15 cellular contexts compared by ENCODE assay signal in genomic region chr4:120683902-120684540, GRCh38.
"Had no signal": no experiment of that assay in that cellular context is flagged by ENCODE, and none has a peak within 500 bp of the region (broad histone marks: within the 10 kb centered on the region; RNA-seq: fewer than 3 reads in every experiment).

No MANE protein-coding gene starts in this region.

- H3K4me3 ChIP-seq: psoas muscle, testis had no signal

- H3K27me3 ChIP-seq: testis had no signal

- H3K27ac Mint-ChIP-seq: activated naive CD8-positive, alpha-beta T cell treated with anti-CD3 and anti-CD28 coated beads, Interleukin-2, amount 10 ng/mL, durations not matched to agents 7 days and 5 days; nephron progenitor cell; stimulated activated naive CD8-positive, alpha-beta T cell treated with anti-CD3 and anti-CD28 coated beads, Interleukin-15, amount 100 ng/mL, for 72 hours; T-cell had no signal

- H3K4me3 Mint-ChIP-seq: activated naive CD8-positive, alpha-beta T cell treated with anti-CD3 and anti-CD28 coated beads, Interleukin-2, amount 10 ng/mL, durations not matched to agents 7 days and 5 days; activated T-cell treated with anti-CD3 and anti-CD28 coated beads, Interleukin-2, amount 50 U/mL, for 4 hours; nephron progenitor cell; stimulated activated naive CD8-positive, alpha-beta T cell treated with anti-CD3 and anti-CD28 coated beads, Interleukin-15, amount 100 ng/mL, for 72 hours; T-cell had no signal

- H3K4me1 ChIP-seq: psoas muscle, testis had no signal

- H3K27ac ChIP-seq: psoas muscle, testis had no signal

- DNase-seq: activated CD4-positive, alpha-beta T cell treated with anti-CD3 and anti-CD28 coated beads for 1 hour; activated CD4-positive, alpha-beta T cell treated with anti-CD3 and anti-CD28 coated beads, Interleukin-2, amount 50 U/mL, for 48 hours; activated gamma-delta T cell; activated naive CD8-positive, alpha-beta T cell treated with anti-CD3 and anti-CD28 coated beads, Interleukin-2, amount 10 ng/mL, durations not matched to agents 7 days and 5 days; activated T-cell treated with anti-CD3 and anti-CD28 coated beads, Interleukin-2, amount 50 U/mL, for 4 hours; aorta; hypothalamus; nephron progenitor cell; psoas muscle; stimulated activated CD4-positive, alpha-beta T cell treated with anti-CD3 and anti-CD28 coated beads, Interleukin-4, amount 100 ng/mL, for 24 hours; stimulated activated naive CD8-positive, alpha-beta T cell treated with anti-CD3 and anti-CD28 coated beads, Interleukin-15, amount 100 ng/mL, for 72 hours; T-cell; T1000; testis had no signal

- H3K27me3 Mint-ChIP-seq: stimulated activated naive CD8-positive, alpha-beta T cell treated with anti-CD3 and anti-CD28 coated beads, Interleukin-15, amount 100 ng/mL, for 72 hours had no signal

- H3K9me3 ChIP-seq: psoas muscle, testis had no signal

- H3K36me3 Mint-ChIP-seq: activated naive CD8-positive, alpha-beta T cell treated with anti-CD3 and anti-CD28 coated beads, Interleukin-2, amount 10 ng/mL, durations not matched to agents 7 days and 5 days; T-cell had no signal

- ATAC-seq: activated T-cell treated with anti-CD3 and anti-CD28 coated beads, Interleukin-2, amount 50 U/mL, for 4 hours; left lobe of liver; psoas muscle; stimulated activated naive CD8-positive, alpha-beta T cell treated with anti-CD3 and anti-CD28 coated beads, Interleukin-15, amount 100 ng/mL, for 72 hours; T-cell had no signal

- H3K9me3 Mint-ChIP-seq: activated T-cell treated with anti-CD3 and anti-CD28 coated beads, Interleukin-2, amount 50 U/mL, for 4 hours; nephron progenitor cell; stimulated activated naive CD8-positive, alpha-beta T cell treated with anti-CD3 and anti-CD28 coated beads, Interleukin-15, amount 100 ng/mL, for 72 hours; T-cell had no signal

- H3K4me1 Mint-ChIP-seq: activated naive CD8-positive, alpha-beta T cell treated with anti-CD3 and anti-CD28 coated beads, Interleukin-2, amount 10 ng/mL, durations not matched to agents 7 days and 5 days; T-cell had no signal
